15 cellular contexts compared by ENCODE assay signal in genomic region chr14:93186961-93187360, GRCh38.
"Had no signal": no experiment of that assay in that cellular context is flagged by ENCODE, and none has a peak within 500 bp of the region (broad histone marks: within the 10 kb centered on the region; RNA-seq: fewer than 3 reads in every experiment).

No MANE protein-coding gene starts in this region.

- H3K36me3 ChIP-seq: ovary had no signal

- H2AFZ ChIP-seq: hepatocyte had no signal

- H3K27me3 ChIP-seq: hepatocyte, ovary, sigmoid colon, testis, upper lobe of right lung had no signal

- H3K27me3 Mint-ChIP-seq: activated CD4-positive, alpha-beta T cell treated with anti-CD3 and anti-CD28 coated beads, Interleukin-2, amount 10 ng/mL, durations not matched to agents 24 days and 14 days; T-cell had no signal

- H3K9me3 ChIP-seq: ovary, sigmoid colon, testis, upper lobe of right lung had no signal

- H3K27ac ChIP-seq: hepatocyte, ovary, testis had no signal

- H3K27ac Mint-ChIP-seq: activated CD4-positive, alpha-beta T cell treated with anti-CD3 and anti-CD28 coated beads, Interleukin-2, amount 10 ng/mL, durations not matched to agents 24 days and 14 days had no signal

- H3K9me3 Mint-ChIP-seq: activated CD4-positive, alpha-beta T cell treated with anti-CD3 and anti-CD28 coated beads, Interleukin-2, amount 10 ng/mL, durations not matched to agents 24 days and 14 days; neural crest cell; T-cell had no signal

- DNase-seq: activated CD4-positive, alpha-beta T cell treated with anti-CD3 and anti-CD28 coated beads, Interleukin-2, amount 10 ng/mL, durations not matched to agents 24 days and 14 days; activated gamma-delta T cell; activated T-cell treated with anti-CD3 and anti-CD28 coated beads, Interleukin-2, amount 50 U/mL, for 1 hour; left ventricle myocardium superior; ovary; sigmoid colon; stimulated activated CD4-positive, alpha-beta T cell treated with anti-CD3 and anti-CD28 coated beads, Interleukin-2, amount 100 ng/mL, for 24 hours; stimulated activated naive CD4-positive, alpha-beta T cell; T-cell; testis; upper lobe of right lung had no signal

- H3K4me3 ChIP-seq: hepatocyte, ovary, sigmoid colon, testis had no signal

- FAIRE-seq: astrocyte, colon had no signal

- ATAC-seq: left ventricle myocardium superior, T-cell, upper lobe of right lung had no signal
